Comparison of ENCODE assay signal across 8 cellular contexts in genomic region chr14:75660630-75661498, GRCh38. TPM values are rescaled to one million over a fixed set of nuclear protein-coding genes. Genes with fewer than 3 reads are reported as not detected.
DNase-seq lines count a peak whose midpoint lies in the region; ATAC-seq and TF ChIP-seq lines count a peak whose summit lies in the region.

TSS of gene ERG28 (minus strand) at chr14:75660876. CDS start at chr14:75657502, 3,374 bp downstream.
A gene with protein sequence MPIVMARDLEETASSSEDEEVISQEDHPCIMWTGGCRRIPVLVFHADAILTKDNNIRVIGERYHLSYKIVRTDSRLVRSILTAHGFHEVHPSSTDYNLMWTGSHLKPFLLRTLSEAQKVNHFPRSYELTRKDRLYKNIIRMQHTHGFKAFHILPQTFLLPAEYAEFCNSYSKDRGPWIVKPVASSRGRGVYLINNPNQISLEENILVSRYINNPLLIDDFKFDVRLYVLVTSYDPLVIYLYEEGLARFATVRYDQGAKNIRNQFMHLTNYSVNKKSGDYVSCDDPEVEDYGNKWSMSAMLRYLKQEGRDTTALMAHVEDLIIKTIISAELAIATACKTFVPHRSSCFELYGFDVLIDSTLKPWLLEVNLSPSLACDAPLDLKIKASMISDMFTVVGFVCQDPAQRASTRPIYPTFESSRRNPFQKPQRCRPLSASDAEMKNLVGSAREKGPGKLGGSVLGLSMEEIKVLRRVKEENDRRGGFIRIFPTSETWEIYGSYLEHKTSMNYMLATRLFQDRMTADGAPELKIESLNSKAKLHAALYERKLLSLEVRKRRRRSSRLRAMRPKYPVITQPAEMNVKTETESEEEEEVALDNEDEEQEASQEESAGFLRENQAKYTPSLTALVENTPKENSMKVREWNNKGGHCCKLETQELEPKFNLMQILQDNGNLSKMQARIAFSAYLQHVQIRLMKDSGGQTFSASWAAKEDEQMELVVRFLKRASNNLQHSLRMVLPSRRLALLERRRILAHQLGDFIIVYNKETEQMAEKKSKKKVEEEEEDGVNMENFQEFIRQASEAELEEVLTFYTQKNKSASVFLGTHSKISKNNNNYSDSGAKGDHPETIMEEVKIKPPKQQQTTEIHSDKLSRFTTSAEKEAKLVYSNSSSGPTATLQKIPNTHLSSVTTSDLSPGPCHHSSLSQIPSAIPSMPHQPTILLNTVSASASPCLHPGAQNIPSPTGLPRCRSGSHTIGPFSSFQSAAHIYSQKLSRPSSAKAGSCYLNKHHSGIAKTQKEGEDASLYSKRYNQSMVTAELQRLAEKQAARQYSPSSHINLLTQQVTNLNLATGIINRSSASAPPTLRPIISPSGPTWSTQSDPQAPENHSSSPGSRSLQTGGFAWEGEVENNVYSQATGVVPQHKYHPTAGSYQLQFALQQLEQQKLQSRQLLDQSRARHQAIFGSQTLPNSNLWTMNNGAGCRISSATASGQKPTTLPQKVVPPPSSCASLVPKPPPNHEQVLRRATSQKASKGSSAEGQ (N-terminal part only) (plus strand): TSS chr14:75661246. CDS start chr14:75663150, 1,904 bp downstream.

- ATAC-seq in GM21825 (IDR thresholded peaks at IDR 0.05; ENCODE audit: unreplicated experiment): peak; percentile 94

- peak within 1 kb of the TSS; percentile 81 for H3K9ac ChIP-seq in Karpas-422 (ENCODE audit: low read length)

- peak in 1 of 6 experiments; percentile 5 for TF ChIP-seq CTCF in esophagus squamous epithelium (IDR thresholded peaks at IDR 0.05)

- H3K4me3 ChIP-seq in Karpas-422 (ENCODE audit: low read length): peak within 1 kb of the TSS; percentile 79
- H3K4me3 ChIP-seq in esophagus squamous epithelium: peak within 1 kb of the TSS; percentile 74 to 91 (median 90)

- DNase-seq in DMS79 treated with DMSO at 0.1 percent for 48 hours (lab: John Stamatoyannopoulos, UW): peak; percentile 100
- DNase-seq in Karpas-422: peak; percentile 100
- peak; percentile 94 for DNase-seq in RKO (ENCODE audit: low spot score)
- DNase-seq in activated T-helper 1 cell treated with Interleukin-2 at 50 U/mL for 16 hours (ENCODE audit: low read depth): peak; percentile 96
- DNase-seq in esophagus squamous epithelium (lab: John Stamatoyannopoulos, UW): peak; percentile 94
- peak; percentile 96 for DNase-seq in myocyte (ENCODE audit: low read depth)
- DNase-seq in stimulated activated CD8-positive, alpha-beta memory T cell treated with anti-CD3 and anti-CD28 coated beads, Interleukin-7, amount 100 ng/mL, for 48 hours (ENCODE audit: extremely low read depth in 1 of 2, low read depth in 1 of 2): peak; percentile 93 to 97

- no peaks in the 10 kb centered on the region for H3K9me3 ChIP-seq in Karpas-422 (ENCODE audit: low read length)
- H3K9me3 ChIP-seq in esophagus squamous epithelium: no peaks in the 10 kb centered on the region

- H4K20me1 ChIP-seq in Karpas-422 (ENCODE audit: insufficient read depth, low read depth, low read length): no peaks in the 10 kb centered on the region

- intact Hi-C loops in esophagus squamous epithelium (cut with DNase I): no loop called here

- WGBS in esophagus squamous epithelium, 2 donors: 0 to 1% methylated on average over 29 to 34 of the region's 60 CpGs

- peak in 3 of 4 donors; percentile 30 to 75 (median 74) for TF ChIP-seq POLR2A in esophagus squamous epithelium (IDR thresholded peaks at IDR 0.05)

- peaks cover 30% of the 10 kb centered on the region for H3K4me1 ChIP-seq in Karpas-422 (ENCODE audit: low read length)
- peaks cover 12 to 36% (median 13%) of the 10 kb centered on the region in 3 donors for H3K4me1 ChIP-seq in esophagus squamous epithelium

- H3K36me3 ChIP-seq in Karpas-422 (ENCODE audit: insufficient read depth, low read length): peaks cover 7% of the 10 kb centered on the region; the same call in 1 of the 2 replicates
- peaks cover 0 to 46% (median 3%) of the 10 kb centered on the region in 3 donors for H3K36me3 ChIP-seq in esophagus squamous epithelium

- peaks cover 73% of the 10 kb centered on the region for H3K79me2 ChIP-seq in Karpas-422 (ENCODE audit: low read length)

- no peaks in the 10 kb centered on the region for H3K27me3 ChIP-seq in Karpas-422 (ENCODE audit: low read length)
- no peaks in the 10 kb centered on the region for H3K27me3 ChIP-seq in esophagus squamous epithelium

- H3K4me2 ChIP-seq in Karpas-422 (ENCODE audit: low read depth, low read length, poor library complexity, severe bottlenecking): peak within 1 kb of the TSS; percentile 83

- peak within 1 kb of the TSS; percentile 62 for H2AFZ ChIP-seq in Karpas-422 (ENCODE audit: low read length)

- H3K27ac ChIP-seq in Karpas-422 (ENCODE audit: low read length) (peak within 1 kb of the TSS; percentile 52), esophagus squamous epithelium (peak within 1 kb of the TSS; percentile 83 to 92 (median 90))

- no peaks in the 10 kb centered on the region for H3K9me2 ChIP-seq in Karpas-422 (replicated peaks; ENCODE audit: insufficient read depth, low read length)

RNA-seq across cellular contexts. Expression of gene ERG28, which starts in this region (rescaled TPM):
- 19.1 and 48.8 TPM in 2 replicates for total RNA-seq in Karpas-422 (2014; rRNA removed; shearing (Covaris generic); ENCODE audit: low replicate concordance)
- 10 to 100 TPM; 14.5 to 23.2 (median 19.4) TPM for total RNA-seq in esophagus squamous epithelium
- 8.4 and 11.7 TPM in 2 replicates for total RNA-seq in myocyte
- polyA plus RNA-seq in myocyte (2012): 19.1 TPM

RNA-seq across cellular contexts. Expression of the second gene that starts in this region (rescaled TPM):
- total RNA-seq in Karpas-422 (2014; rRNA removed; shearing (Covaris generic); ENCODE audit: low replicate concordance): 28.6 and 53.7 TPM in 2 replicates
- total RNA-seq in esophagus squamous epithelium (10 to 100 TPM; 14.2 to 27.1 (median 21.2) TPM), myocyte (12.2 and 13.9 TPM in 2 replicates)
- polyA plus RNA-seq in myocyte (2012): 10.8 TPM

Comparison
In these comparisons a context has a peak if more than half of its experiments do, and no peak if none do; other contexts are left out.
1. Peak in every context shown above with its lines: DNase-seq, ATAC-seq, H3K4me3 ChIP-seq and H3K27ac ChIP-seq.